Comparison of ENCODE assay signal across 15 cellular contexts in the genomic region with DNA sequence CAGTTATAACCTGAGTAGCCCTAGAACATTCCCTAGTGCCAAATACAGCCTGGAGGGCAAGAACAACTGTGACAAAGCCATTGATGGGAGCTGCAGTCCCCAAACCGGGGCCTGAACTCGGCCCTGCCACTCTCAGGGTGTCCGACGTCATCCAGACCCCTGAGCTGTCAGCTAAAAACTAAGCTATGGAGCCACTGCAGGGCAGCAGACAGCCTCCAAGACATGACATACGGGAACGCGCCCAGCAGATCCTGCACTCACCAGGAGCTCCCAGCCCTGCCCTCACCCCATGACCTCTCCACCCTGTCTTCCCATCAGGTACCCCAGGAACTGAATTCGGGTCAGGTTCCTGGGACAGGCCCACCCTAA. TPM values are rescaled to one million over a fixed set of nuclear protein-coding genes. Genes with fewer than 3 reads are reported as not detected.
DNase-seq lines count a peak whose midpoint lies in the region; ATAC-seq and TF ChIP-seq lines count a peak whose summit lies in the region.
"Had no signal": no experiment of that assay in that cellular context is flagged by ENCODE, and none has a peak within 500 bp of the region (broad histone marks: within the 10 kb centered on the region; RNA-seq: fewer than 3 reads in every experiment).

No MANE protein-coding gene starts in this region.

- no peaks in the 10 kb centered on the region for H3K9me3 ChIP-seq in OCI-LY1 (ENCODE audit: low read length)
- no peaks in the 10 kb centered on the region for H3K9me3 ChIP-seq in effector memory CD4-positive, alpha-beta T cell (ENCODE audit: control insufficient read depth, low read length)
- H3K9me3 ChIP-seq in Karpas-422 (ENCODE audit: low read length): no peaks in the 10 kb centered on the region
- no peaks in the 10 kb centered on the region for H3K9me3 ChIP-seq in upper lobe of right lung
- H3K9me3 ChIP-seq: gastroesophageal sphincter had no signal

- no peaks in the 10 kb centered on the region for H3K27me3 Mint-ChIP-seq in stimulated activated naive CD8-positive, alpha-beta T cell treated with anti-CD3 and anti-CD28 coated beads, Interleukin-15, Interleukin-2, amounts not matched to agents 100 ng/mL and 50 ng/mL, for 24 hours

- peak overlapping the region; percentile 83 for H3K4me3 Mint-ChIP-seq in stimulated activated naive CD8-positive, alpha-beta T cell treated with anti-CD3 and anti-CD28 coated beads, Interleukin-15, Interleukin-2, amounts not matched to agents 100 ng/mL and 50 ng/mL, for 24 hours
- H3K4me3 Mint-ChIP-seq: neural crest cell had no signal

- no peaks in the 10 kb centered on the region for H3K9me3 Mint-ChIP-seq in stimulated activated naive CD8-positive, alpha-beta T cell treated with anti-CD3 and anti-CD28 coated beads, Interleukin-15, Interleukin-2, amounts not matched to agents 100 ng/mL and 50 ng/mL, for 24 hours
- H3K9me3 Mint-ChIP-seq: neural crest cell had no signal

- peak overlapping the region; percentile 100 for H3K27ac Mint-ChIP-seq in stimulated activated naive CD8-positive, alpha-beta T cell treated with anti-CD3 and anti-CD28 coated beads, Interleukin-15, Interleukin-2, amounts not matched to agents 100 ng/mL and 50 ng/mL, for 24 hours

- H3K36me3 ChIP-seq in OCI-LY1 (ENCODE audit: insufficient read depth, low read length): peaks cover 15% of the 10 kb centered on the region
- no peaks in the 10 kb centered on the region for H3K36me3 ChIP-seq in effector memory CD4-positive, alpha-beta T cell (ENCODE audit: control insufficient read depth, insufficient read depth, low read length)
- H3K36me3 ChIP-seq in Karpas-422 (ENCODE audit: insufficient read depth, low read length): no peaks in the 10 kb centered on the region
- H3K36me3 ChIP-seq in upper lobe of right lung: peaks cover 24% of the 10 kb centered on the region

- peak overlapping the region; percentile 68 for H3K9ac ChIP-seq in OCI-LY1 (ENCODE audit: low read length)
- no peak overlapping the region for H3K9ac ChIP-seq in Karpas-422 (ENCODE audit: low read length)

- ATAC-seq in stimulated activated naive CD8-positive, alpha-beta T cell treated with anti-CD3 and anti-CD28 coated beads, Interleukin-15, Interleukin-2, amounts not matched to agents 100 U/mL and 50 U/mL, for 24 hours: no peak
- ATAC-seq in HG03097 (IDR thresholded peaks at IDR 0.05; ENCODE audit: low FRiP score, unreplicated experiment) (no peak), upper lobe of right lung (no peak)
- ATAC-seq: gastroesophageal sphincter, SK-N-SH treated with all-trans-retinoic acid at 6 μM for 48 hours had no signal

- peaks cover 43% of the 10 kb centered on the region for H3K36me3 Mint-ChIP-seq in stimulated activated naive CD8-positive, alpha-beta T cell treated with anti-CD3 and anti-CD28 coated beads, Interleukin-15, Interleukin-2, amounts not matched to agents 100 ng/mL and 50 ng/mL, for 24 hours (ENCODE audit: low read depth)

- peaks cover 89% of the 10 kb centered on the region for H3K4me1 Mint-ChIP-seq in stimulated activated naive CD8-positive, alpha-beta T cell treated with anti-CD3 and anti-CD28 coated beads, Interleukin-15, Interleukin-2, amounts not matched to agents 100 ng/mL and 50 ng/mL, for 24 hours (ENCODE audit: low read depth)

- peaks cover 99% of the 10 kb centered on the region for H3K4me1 ChIP-seq in OCI-LY1 (ENCODE audit: insufficient read depth, low read length, severe bottlenecking)
- H3K4me1 ChIP-seq in effector memory CD4-positive, alpha-beta T cell (ENCODE audit: control insufficient read depth, insufficient read depth, low read length, poor library complexity, severe bottlenecking): peaks cover 72% of the 10 kb centered on the region
- no peaks in the 10 kb centered on the region for H3K4me1 ChIP-seq in Karpas-422 (ENCODE audit: low read length)
- peaks cover 38% of the 10 kb centered on the region for H3K4me1 ChIP-seq in upper lobe of right lung

- DNase-seq in stimulated activated naive CD8-positive, alpha-beta T cell treated with anti-CD3 and anti-CD28 coated beads, Interleukin-15, Interleukin-2, amounts not matched to agents 100 U/mL and 50 U/mL, for 24 hours: no peak
- no peak for DNase-seq in effector memory CD4-positive, alpha-beta T cell
- DNase-seq in stimulated activated CD4-positive, alpha-beta T cell treated with anti-CD3 and anti-CD28 coated beads, Interleukin-1b, Interleukin-23, amount 100 ng/mL, for 48 hours: no peak
- DNase-seq in Karpas-422: no peak
- DNase-seq in upper lobe of right lung: no peak
- DNase-seq: kidney glomerular epithelial cell, NCI-H1417, NCI-H774 had no signal

- intact Hi-C loops in upper lobe of right lung (cut with DNase I): loop anchor here (10.0 kb wide), 1 partner anchor 133 kb away; no protein-coding TSS in a partner anchor

- no peak for TF ChIP-seq CTCF in OCI-LY1 (IDR thresholded peaks at IDR 0.05; ENCODE audit: low read length)
- TF ChIP-seq CTCF in upper lobe of right lung (IDR thresholded peaks at IDR 0.05): no peak

- H3K9me2 ChIP-seq in OCI-LY1 (ENCODE audit: low read depth, low read length) (no peaks in the 10 kb centered on the region), Karpas-422 (replicated peaks; ENCODE audit: insufficient read depth, low read length) (no peaks in the 10 kb centered on the region)

- H4K20me1 ChIP-seq in OCI-LY1 (ENCODE audit: insufficient read depth, low read length) (no peaks in the 10 kb centered on the region), Karpas-422 (ENCODE audit: insufficient read depth, low read depth, low read length) (no peaks in the 10 kb centered on the region)

- H3K79me2 ChIP-seq in OCI-LY1 (ENCODE audit: insufficient read depth, low read length) (no peaks in the 10 kb centered on the region), Karpas-422 (ENCODE audit: low read length) (no peaks in the 10 kb centered on the region)

- H2AFZ ChIP-seq in OCI-LY1 (ENCODE audit: low read length) (no peak overlapping the region), Karpas-422 (ENCODE audit: low read length) (no peak overlapping the region)

- H3K4me2 ChIP-seq in OCI-LY1 (ENCODE audit: low read length) (peak overlapping the region; percentile 54), Karpas-422 (ENCODE audit: low read depth, low read length, poor library complexity, severe bottlenecking) (no peak overlapping the region)

- peaks cover 8% of the 10 kb centered on the region for H3F3A ChIP-seq in OCI-LY1 (ENCODE audit: insufficient read depth, low read length)

- H3K27me3 ChIP-seq in OCI-LY1 (ENCODE audit: insufficient read depth, low read length) (no peaks in the 10 kb centered on the region), Karpas-422 (ENCODE audit: low read length) (no peaks in the 10 kb centered on the region), upper lobe of right lung (no peaks in the 10 kb centered on the region)
- H3K27me3 ChIP-seq in effector memory CD4-positive, alpha-beta T cell (replicated peaks; ENCODE audit: control insufficient read depth, insufficient read depth, low read length, poor library complexity, severe bottlenecking): no peaks in the 10 kb centered on the region
- H3K27me3 ChIP-seq: gastroesophageal sphincter had no signal

- no peak overlapping the region for H3K4me3 ChIP-seq in OCI-LY1 (ENCODE audit: low read depth, low read length, poor library complexity, severe bottlenecking)
- peak overlapping the region; percentile 4 for H3K4me3 ChIP-seq in effector memory CD4-positive, alpha-beta T cell (ENCODE audit: insufficient read depth, low read depth, low read length, poor library complexity, severe bottlenecking)
- no peak overlapping the region for H3K4me3 ChIP-seq in Karpas-422 (ENCODE audit: low read length)
- H3K4me3 ChIP-seq in upper lobe of right lung: no peak overlapping the region
- H3K4me3 ChIP-seq: gastroesophageal sphincter, skin epidermis had no signal

- H3K27ac ChIP-seq in OCI-LY1 (ENCODE audit: low read depth, low read length, poor library complexity, severe bottlenecking): peak overlapping the region; percentile 98
- H3K27ac ChIP-seq in effector memory CD4-positive, alpha-beta T cell (ENCODE audit: insufficient read depth, low read length, poor library complexity, severe bottlenecking): peak overlapping the region; percentile 89
- H3K27ac ChIP-seq in Karpas-422 (ENCODE audit: low read length): no peak overlapping the region
- H3K27ac ChIP-seq in upper lobe of right lung: no peak overlapping the region
- H3K27ac ChIP-seq: gastroesophageal sphincter had no signal

RNA-seq across cellular contexts. Expression of gene KDM8, which starts 28.4 kb away (rescaled TPM):
- 1.9 and 3.1 TPM in 2 replicates for total RNA-seq in Karpas-422 (2014; rRNA removed; shearing (Covaris generic); ENCODE audit: low replicate concordance)
- total RNA-seq in upper lobe of right lung: 6.1 TPM

RNA-seq across cellular contexts. Expression of gene NSMCE1, which starts 36.9 kb away (rescaled TPM):
- total RNA-seq in Karpas-422 (2014; rRNA removed; shearing (Covaris generic); ENCODE audit: low replicate concordance): 59.2 and 77.8 TPM in 2 replicates
- 49.2 TPM for total RNA-seq in upper lobe of right lung

Comparison
In these comparisons a context has a peak if more than half of its experiments do, and no peak if none do; other contexts are left out.
1. H3K27ac ChIP-seq: peak in OCI-LY1 (single experiment) and effector memory CD4-positive, alpha-beta T cell (single experiment); none in Karpas-422 (single experiment) and upper lobe of right lung (single experiment).